ENCODE assay signal across 24 cellular contexts in genomic region chr7:18706648-18707047, GRCh38.
A peak's percentile ranks its signal among the peaks of the same experiment; 100 is the strongest.
DNase-seq lines count a peak whose midpoint lies in the region; ATAC-seq, FAIRE-seq and TF ChIP-seq lines count a peak whose summit lies in the region.
"Had no signal": no experiment of that assay in that cellular context is flagged by ENCODE, and none has a peak within 500 bp of the region (broad histone marks: within the 10 kb centered on the region; RNA-seq: fewer than 3 reads in every experiment).

No MANE protein-coding gene starts in this region.

- H3K36me3 ChIP-seq in Panc1 (ENCODE audit: control insufficient read depth, insufficient read depth, low read length) (no peaks in the 10 kb centered on the region), lung (ENCODE audit: control insufficient read depth in 2 of 2, insufficient read depth in 2 of 2, low read length in 2 of 2) (no peaks in the 10 kb centered on the region)

- no peaks in the 10 kb centered on the region for H3K27me3 Mint-ChIP-seq in stimulated activated naive CD8-positive, alpha-beta T cell treated with anti-CD3 and anti-CD28 coated beads, Interleukin-15, amount 100 ng/mL, for 72 hours
- H3K27me3 Mint-ChIP-seq: B cell had no signal

- DNase-seq in HT-29 (ENCODE audit: low spot score) (peak; percentile 18), Panc1 (ENCODE audit: low read depth, low spot score) (no peak), lung (ENCODE audit: low spot score) (no peak), GM19239 (ENCODE audit: insufficient read length, low spot score) (no peak)
- no peak for DNase-seq in stimulated activated naive CD8-positive, alpha-beta T cell treated with anti-CD3 and anti-CD28 coated beads, Interleukin-15, amount 100 ng/mL, for 72 hours
- DNase-seq: Calu3; DMS153; DND-41; IMR-90; KG1; NCI-H1048; NCI-H1436; NCI-H2029; NCI-H524; NCI-H774; NK-92 treated with Interleukin-12 subunit alpha and Interleukin-12 subunit beta, amount 100 ng/mL, for 24 hours; SHP77 treated with DMSO at 0.1 percent for 48 hours; T-helper 2 cell had no signal

- no peaks in the 10 kb centered on the region for H3K9me3 Mint-ChIP-seq in stimulated activated naive CD8-positive, alpha-beta T cell treated with anti-CD3 and anti-CD28 coated beads, Interleukin-15, amount 100 ng/mL, for 72 hours

- no peak for FAIRE-seq in GM19239 (lab: Jason Lieb, UNC)
- FAIRE-seq: GM12892 had no signal

- no peaks in the 10 kb centered on the region for H3K9me3 ChIP-seq in Panc1 (ENCODE audit: control insufficient read depth, insufficient read depth, low read depth, low read length)
- H3K9me3 ChIP-seq in lung (ENCODE audit: control insufficient read depth in 2 of 2, insufficient read depth in 1 of 2, low read length in 1 of 2), result no peaks in the 10 kb centered on the region

- no peak overlapping the region for H3K4me3 ChIP-seq in Panc1 (ENCODE audit: low read depth in 2 of 2, low read length in 2 of 2)
- no peak overlapping the region for H3K4me3 ChIP-seq in lung

- in situ Hi-C loops in Panc1 (cut with HindIII; ENCODE audit: low pct_unique_long_range_greater_than_20kb, low sequenced_read_pairs), result no loop called here

- no peak overlapping the region for H3K27ac Mint-ChIP-seq in stimulated activated naive CD8-positive, alpha-beta T cell treated with anti-CD3 and anti-CD28 coated beads, Interleukin-15, amount 100 ng/mL, for 72 hours
- H3K27ac Mint-ChIP-seq: B cell had no signal

- H3K27me3 ChIP-seq in Panc1 (ENCODE audit: control insufficient read depth, insufficient read depth, low read length) (no peaks in the 10 kb centered on the region), lung (ENCODE audit: control insufficient read depth, insufficient read depth) (no peaks in the 10 kb centered on the region)

- POLR2A ChIA-PET in Panc1 (lab: Charles Lee), result no interaction called here

- no peak for ATAC-seq in Panc1
- ATAC-seq in lung (ENCODE audit: insufficient read depth, low FRiP score), result peak; percentile 27
- ATAC-seq in HG02870 (IDR thresholded peaks at IDR 0.05; ENCODE audit: unreplicated experiment), result no peak
- ATAC-seq in HG03457 (IDR thresholded peaks at IDR 0.05; ENCODE audit: unreplicated experiment), result no peak
- no peak for ATAC-seq in stimulated activated naive CD8-positive, alpha-beta T cell treated with anti-CD3 and anti-CD28 coated beads, Interleukin-15, amount 100 ng/mL, for 72 hours

- CTCF ChIA-PET in Panc1 (lab: Charles Lee), result no interaction called here

- H3K27ac ChIP-seq in C4-2B (no peak overlapping the region), Panc1 (ENCODE audit: low read length) (no peak overlapping the region), lung (ENCODE audit: low read depth in 1 of 2, low read length in 1 of 2) (no peak overlapping the region)
- H3K27ac ChIP-seq: RWPE1 had no signal

- H3K4me1 ChIP-seq in Panc1 (ENCODE audit: control insufficient read depth, insufficient read depth, low read length) (no peaks in the 10 kb centered on the region), lung (ENCODE audit: control insufficient read depth in 2 of 2, insufficient read depth in 2 of 2, low read length in 2 of 2) (peaks cover 0 to 5% of the 10 kb centered on the region in 2 donors)

- no TSS peak for BruUV-seq in Panc1 (replicated peaks; lab: Mats Ljungman, UMichigan)

- H3K4me1 Mint-ChIP-seq in stimulated activated naive CD8-positive, alpha-beta T cell treated with anti-CD3 and anti-CD28 coated beads, Interleukin-15, amount 100 ng/mL, for 72 hours, result no peaks in the 10 kb centered on the region

- intact Hi-C loops in Panc1 (cut with micrococcal nuclease; ENCODE audit: unreplicated experiment), result no loop called here

- WGBS in lung, 2 donors, result 59 to 75% methylated on average over 3 of the region's 3 CpGs

- TF ChIP-seq CTCF in C4-2B (conservative IDR thresholded peaks at IDR 0.05) (0 out of 2 replicates have a peak, but pooled peaks have one; percentile 4), Panc1 (IDR thresholded peaks at IDR 0.05) (peak; percentile 25; the same call in 1 of the 2 replicates), lung (IDR thresholded peaks at IDR 0.05; ENCODE audit: control extremely low read depth, extremely low read depth) (no peak)

- no peak overlapping the region for H3K4me3 Mint-ChIP-seq in stimulated activated naive CD8-positive, alpha-beta T cell treated with anti-CD3 and anti-CD28 coated beads, Interleukin-15, amount 100 ng/mL, for 72 hours
- H3K4me3 Mint-ChIP-seq: B cell had no signal
